Comparison of ENCODE assay signal across 1 cellular context in genomic region chr1:27967884-27968466, GRCh38.
TF ChIP-seq lines count a peak whose summit lies in the region.

No MANE protein-coding gene starts in this region.

TF ChIP-seq in IMR-90, 13 proteins besides CTCF, POLR2A, EP300 and RAD21:
- TF ChIP-seq SMC3 (IDR thresholded peaks at IDR 0.05; ENCODE audit: low read depth, low read length): no peak
- no peak for TF ChIP-seq BHLHE40 (IDR thresholded peaks at IDR 0.05; ENCODE audit: low read depth, low read length)
- no peak for TF ChIP-seq NFE2L2 (IDR thresholded peaks at IDR 0.05; ENCODE audit: low read depth, low read length)
- TF ChIP-seq ELK1 (IDR thresholded peaks at IDR 0.05; ENCODE audit: borderline replicate concordance, low read depth, low read length): no peak
- no peak for TF ChIP-seq MAZ (IDR thresholded peaks at IDR 0.05; ENCODE audit: borderline replicate concordance, low read depth, low read length)
- no peak for TF ChIP-seq RCOR1 (IDR thresholded peaks at IDR 0.05; ENCODE audit: insufficient replicate concordance, low read length)
- no peak for TF ChIP-seq USF2 (IDR thresholded peaks at IDR 0.05; ENCODE audit: low read depth, low read length)
- no peak for TF ChIP-seq CEBPB (IDR thresholded peaks at IDR 0.05; ENCODE audit: low read depth, low read length)
- TF ChIP-seq CHD1 (IDR thresholded peaks at IDR 0.05; ENCODE audit: low read depth, low read length): no peak
- no peak for TF ChIP-seq FOS (IDR thresholded peaks at IDR 0.05; ENCODE audit: low read depth, low read length)
- TF ChIP-seq RFX5 (IDR thresholded peaks at IDR 0.05; ENCODE audit: low read depth, low read length): no peak
- TF ChIP-seq MAFK (IDR thresholded peaks at IDR 0.05; ENCODE audit: low read depth, low read length): no peak
- TF ChIP-seq MXI1 (IDR thresholded peaks at IDR 0.05; ENCODE audit: borderline replicate concordance, low read depth, low read length): no peak
